Comparison of ENCODE assay signal across 2 cellular contexts in the genomic region with DNA sequence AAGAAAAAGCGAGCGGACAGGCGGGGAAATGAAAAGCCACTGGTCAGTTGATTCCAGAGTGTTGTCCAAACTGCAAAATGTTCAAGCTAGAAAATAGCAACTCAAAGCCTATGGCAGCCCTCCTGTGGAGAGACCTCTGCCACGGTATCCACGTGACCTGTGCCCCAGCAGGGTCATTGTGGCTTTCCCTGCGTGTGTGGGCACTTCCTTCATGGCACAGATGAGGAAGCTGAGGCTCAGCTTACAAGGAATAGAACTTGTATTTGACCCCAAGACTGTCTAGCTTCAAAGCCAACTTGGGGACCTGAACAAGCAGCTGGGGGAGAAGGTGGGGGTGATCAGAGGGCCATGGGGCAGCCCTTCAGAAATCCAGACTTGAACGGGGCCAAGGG.
TF ChIP-seq lines count a peak whose summit lies in the region.

No MANE protein-coding gene starts in this region.

TF ChIP-seq in SK-N-SH, 30 proteins besides CTCF, POLR2A, EP300 and RAD21 (continued from another document):
- TF ChIP-seq, protein P1, sequence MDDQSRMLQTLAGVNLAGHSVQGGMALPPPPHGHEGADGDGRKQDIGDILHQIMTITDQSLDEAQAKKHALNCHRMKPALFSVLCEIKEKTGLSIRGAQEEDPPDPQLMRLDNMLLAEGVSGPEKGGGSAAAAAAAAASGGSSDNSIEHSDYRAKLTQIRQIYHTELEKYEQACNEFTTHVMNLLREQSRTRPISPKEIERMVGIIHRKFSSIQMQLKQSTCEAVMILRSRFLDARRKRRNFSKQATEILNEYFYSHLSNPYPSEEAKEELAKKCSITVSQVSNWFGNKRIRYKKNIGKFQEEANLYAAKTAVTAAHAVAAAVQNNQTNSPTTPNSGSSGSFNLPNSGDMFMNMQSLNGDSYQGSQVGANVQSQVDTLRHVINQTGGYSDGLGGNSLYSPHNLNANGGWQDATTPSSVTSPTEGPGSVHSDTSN (IDR thresholded peaks at IDR 0.05) = no peak

TF ChIP-seq in SK-N-SH treated with all-trans-retinoic acid at 6 μM for 48 hours, 23 proteins besides CTCF, POLR2A, EP300 and RAD21 (continued from another document):
- TF ChIP-seq, protein P2, sequence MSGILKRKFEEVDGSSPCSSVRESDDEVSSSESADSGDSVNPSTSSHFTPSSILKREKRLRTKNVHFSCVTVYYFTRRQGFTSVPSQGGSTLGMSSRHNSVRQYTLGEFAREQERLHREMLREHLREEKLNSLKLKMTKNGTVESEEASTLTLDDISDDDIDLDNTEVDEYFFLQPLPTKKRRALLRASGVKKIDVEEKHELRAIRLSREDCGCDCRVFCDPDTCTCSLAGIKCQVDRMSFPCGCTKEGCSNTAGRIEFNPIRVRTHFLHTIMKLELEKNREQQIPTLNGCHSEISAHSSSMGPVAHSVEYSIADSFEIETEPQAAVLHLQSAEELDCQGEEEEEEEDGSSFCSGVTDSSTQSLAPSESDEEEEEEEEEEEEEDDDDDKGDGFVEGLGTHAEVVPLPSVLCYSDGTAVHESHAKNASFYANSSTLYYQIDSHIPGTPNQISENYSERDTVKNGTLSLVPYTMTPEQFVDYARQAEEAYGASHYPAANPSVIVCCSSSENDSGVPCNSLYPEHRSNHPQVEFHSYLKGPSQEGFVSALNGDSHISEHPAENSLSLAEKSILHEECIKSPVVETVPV (CRISPR knock-in tag; IDR thresholded peaks at IDR 0.05) = no peak
- TF ChIP-seq PPARA (CRISPR knock-in tag; IDR thresholded peaks at IDR 0.05; ENCODE audit: borderline replicate concordance) (no peak), ZNF565 (CRISPR knock-in tag; conservative IDR thresholded peaks at IDR 0.05; ENCODE audit: low read depth) (no peak), RARB (CRISPR knock-in tag; IDR thresholded peaks at IDR 0.05) (no peak), ZNF70 (CRISPR knock-in tag; IDR thresholded peaks at IDR 0.05) (no peak)
